8 cellular contexts compared by ENCODE assay signal in genomic region chr5:172006378-172007152, GRCh38. TPM values are rescaled to one million over a fixed set of nuclear protein-coding genes. Genes with fewer than 3 reads are reported as not detected.
A peak's percentile ranks its signal among the peaks of the same experiment; 100 is the strongest.
DNase-seq lines count a peak whose midpoint lies in the region; ATAC-seq and TF ChIP-seq lines count a peak whose summit lies in the region.

Gene FBXW11 (minus strand): TSS chr5:172006638. CDS start chr5:172006502, 136 bp downstream.

- H3K27me3 ChIP-seq in DND-41 (ENCODE audit: insufficient read depth, low read length, poor library complexity) (no peaks in the 10 kb centered on the region), GM23248 (replicated peaks; ENCODE audit: insufficient read depth) (no peaks in the 10 kb centered on the region), fibroblast of lung (ENCODE audit: control insufficient read depth, insufficient read depth, low read length) (no peaks in the 10 kb centered on the region)

- H2AFZ ChIP-seq in DND-41 (ENCODE audit: low read depth, low read length) (peak within 1 kb of the TSS; percentile 96), GM23248 (peak within 1 kb of the TSS; percentile 97), fibroblast of lung (ENCODE audit: low read length) (peak within 1 kb of the TSS; percentile 100)

- no peaks in the 10 kb centered on the region for H3K36me3 ChIP-seq in DND-41 (ENCODE audit: insufficient read depth, low read length)
- H3K36me3 ChIP-seq in GM23248 (ENCODE audit: low read depth): no peaks in the 10 kb centered on the region
- H3K36me3 ChIP-seq in fibroblast of lung (ENCODE audit: control insufficient read depth, insufficient read depth, low read length): no peaks in the 10 kb centered on the region

- H3F3A ChIP-seq in GM23248 (ENCODE audit: insufficient read depth): peaks cover 51% of the 10 kb centered on the region

- peak; percentile 95 for DNase-seq in DND-41
- peak; percentile 99 for DNase-seq in GM23248
- peak; percentile 97 for DNase-seq in Kasumi-1 (lab: John Stamatoyannopoulos, UW)
- peak; percentile 94 for DNase-seq in RPMI7951 (ENCODE audit: low read depth)
- peak; percentile 86 to 91 for DNase-seq in activated T-helper 1 cell treated with anti-CD3 and anti-CD28 coated beads, Interleukin-2, amount 50 U/mL, for 16 hours (ENCODE audit: low read depth in 1 of 2, low spot score in 1 of 2)
- DNase-seq in fibroblast of lung (ENCODE audit: low read depth in 2 of 2): peak; percentile 96 to 97
- peak; percentile 86 to 98 (median 93) for DNase-seq in naive thymus-derived CD8-positive, alpha-beta T cell
- peak; percentile 91 to 98 (median 94) for DNase-seq in stimulated activated naive CD4-positive, alpha-beta T cell (lab: John Stamatoyannopoulos, UW)

- no peaks in the 10 kb centered on the region for H3K9me2 ChIP-seq in GM23248 (ENCODE audit: insufficient read depth)

- peak within 1 kb of the TSS; percentile 93 to 100 (median 98) for H3K4me3 Mint-ChIP-seq in naive thymus-derived CD8-positive, alpha-beta T cell

- in situ Hi-C loops in GM23248 (cut with MboI): no loop called here

- peaks cover 56% of the 10 kb centered on the region for H3K79me2 ChIP-seq in DND-41 (ENCODE audit: insufficient read depth, low read length)
- peaks cover 53% of the 10 kb centered on the region for H3K79me2 ChIP-seq in GM23248 (ENCODE audit: insufficient read depth)
- peaks cover 51% of the 10 kb centered on the region for H3K79me2 ChIP-seq in fibroblast of lung (ENCODE audit: control insufficient read depth, insufficient read depth, low read length)

- no peaks in the 10 kb centered on the region for H3K27me3 Mint-ChIP-seq in naive thymus-derived CD8-positive, alpha-beta T cell

- H3K4me3 ChIP-seq in DND-41 (ENCODE audit: low read depth in 1 of 2, low read length in 2 of 2): peak within 1 kb of the TSS; percentile 80 to 86
- peak within 1 kb of the TSS; percentile 92 for H3K4me3 ChIP-seq in GM23248
- peak within 1 kb of the TSS; percentile 69 to 98 (median 92) for H3K4me3 ChIP-seq in fibroblast of lung (replicated peaks in 1 of 4; ENCODE audit: control extremely low read depth in 1 of 4, insufficient read depth in 1 of 4, low read depth in 3 of 4, low read length in 4 of 4)

- H4K20me1 ChIP-seq in DND-41 (ENCODE audit: insufficient read depth, low read length) (peaks cover 27% of the 10 kb centered on the region; the same call in 1 of the 2 replicates), GM23248 (ENCODE audit: insufficient read depth) (peaks cover 20% of the 10 kb centered on the region), fibroblast of lung (ENCODE audit: control insufficient read depth, extremely low read depth, insufficient read depth, low read length) (peaks cover 2% of the 10 kb centered on the region)

- H3K9me3 ChIP-seq in DND-41 (ENCODE audit: insufficient read depth, low read length, severe bottlenecking) (no peaks in the 10 kb centered on the region), GM23248 (ENCODE audit: low read depth) (no peaks in the 10 kb centered on the region), fibroblast of lung (ENCODE audit: control insufficient read depth, insufficient read depth, low read depth, low read length) (no peaks in the 10 kb centered on the region)

- ATAC-seq in DND-41 (ENCODE audit: insufficient read depth, low read depth): peak; percentile 90
- ATAC-seq in naive thymus-derived CD8-positive, alpha-beta T cell: peak; percentile 87 to 89

- H3K27ac Mint-ChIP-seq in naive thymus-derived CD8-positive, alpha-beta T cell: peak within 1 kb of the TSS; percentile 98 to 100 (median 99)

- H3K9me3 Mint-ChIP-seq in naive thymus-derived CD8-positive, alpha-beta T cell: no peaks in the 10 kb centered on the region

- H3K36me3 Mint-ChIP-seq in naive thymus-derived CD8-positive, alpha-beta T cell: no peaks in the 10 kb centered on the region

- H3K27ac ChIP-seq in DND-41 (ENCODE audit: low read length) (peak within 1 kb of the TSS; percentile 89), GM23248 (peak within 1 kb of the TSS; percentile 94), fibroblast of lung (ENCODE audit: insufficient read depth, low read length) (peak within 1 kb of the TSS; percentile 98)

- POLR2A ChIA-PET in naive thymus-derived CD8-positive, alpha-beta T cell (lab: Charles Lee): interaction anchor here (0.6 to 3.7 kb wide), 29 partner anchors 9 to 953 kb away, joined by 3 to 43 read pairs (median 5); partner anchors contain the start of genes NPM1, RPL26L1 and STK10

- 1% methylated on average over 55 to 76 of the region's 77 CpGs for WGBS in GM23248 (ENCODE audit: low coverage in 1 of 2, low lambda C conversion rate in 2 of 2, missing lambda C conversion rate in 2 of 2), 2 experiments

- TF ChIP-seq CTCF in DND-41 (IDR thresholded peaks at IDR 0.05; ENCODE audit: borderline replicate concordance, extremely low read depth, low read length, poor library complexity, severe bottlenecking): no peak
- TF ChIP-seq CTCF in fibroblast of lung (conservative IDR thresholded peaks at IDR 0.05 in 1 of 2, IDR thresholded peaks at IDR 0.05 in 1 of 2; ENCODE audit: low read depth in 1 of 2, low read length in 2 of 2): no peak

- peak within 1 kb of the TSS; percentile 67 for H3K4me2 ChIP-seq in DND-41 (ENCODE audit: insufficient read depth, low read length)
- peak within 1 kb of the TSS; percentile 98 for H3K4me2 ChIP-seq in GM23248 (ENCODE audit: unreplicated experiment)
- H3K4me2 ChIP-seq in fibroblast of lung (ENCODE audit: extremely low read depth, insufficient read depth, low read length): peak within 1 kb of the TSS; percentile 100

- peaks cover 33 to 53% (median 51%) of the 10 kb centered on the region in 4 donors for H3K4me1 Mint-ChIP-seq in naive thymus-derived CD8-positive, alpha-beta T cell

- H3K9ac ChIP-seq in DND-41 (ENCODE audit: low read depth, low read length) (peak within 1 kb of the TSS; percentile 64), GM23248 (peak within 1 kb of the TSS; percentile 95), fibroblast of lung (ENCODE audit: insufficient read depth, low read length) (peak within 1 kb of the TSS; percentile 91)

- H3K4me1 ChIP-seq in DND-41 (ENCODE audit: insufficient read depth, low read length) (peaks cover 25% of the 10 kb centered on the region), GM23248 (ENCODE audit: insufficient read depth) (peaks cover 46% of the 10 kb centered on the region), fibroblast of lung (ENCODE audit: control insufficient read depth, extremely low read depth, insufficient read depth, low read length) (peaks cover 3% of the 10 kb centered on the region)

RNA-seq across cellular contexts. Expression of gene FBXW11, which starts in this region (rescaled TPM):
- 78.0 TPM in 2 replicates for total RNA-seq in GM23248 (2014; rRNA removed; shearing (Covaris generic))
- 28.9 and 30.6 TPM in 2 replicates for polyA plus RNA-seq in GM23248 (2016; fragmentation: Nextera tagmentation; extraction: Ambion mirVana)
- 45.3 and 58.3 TPM in 2 replicates for total RNA-seq in RPMI7951 (2014; rRNA removed; shearing (Covaris generic))
- total RNA-seq in fibroblast of lung: 96.3 and 113 TPM in 2 replicates
- polyA plus RNA-seq in fibroblast of lung: 42.7 and 52.6 TPM in 2 replicates
- 32.8 and 33.3 TPM in 2 replicates for polyA plus RNA-seq in fibroblast of lung (2012)
- polyA minus RNA-seq in fibroblast of lung (ENCODE audit: low replicate concordance): 109 and 130 TPM in 2 replicates
- 10 to 100 TPM; 36.9 to 39.5 TPM for total RNA-seq in naive thymus-derived CD8-positive, alpha-beta T cell
- polyA plus RNA-seq in naive thymus-derived CD8-positive, alpha-beta T cell: 10 to 100 TPM; 13.5 to 18.3 (median 16.2) TPM

Comparison
In these comparisons a context has a peak if more than half of its experiments do, and no peak if none do; other contexts are left out.
1. Peak in every context shown above with its lines: DNase-seq, ATAC-seq, H3K4me3 ChIP-seq and H3K27ac ChIP-seq.